Comparison of ENCODE assay signal across 1 cellular context in genomic region chr2:147575106-147575505, GRCh38.
A peak's percentile ranks its signal among the peaks of the same experiment; 100 is the strongest.
TF ChIP-seq lines count a peak whose summit lies in the region.

No MANE protein-coding gene starts in this region.

TF ChIP-seq in K562, 482 proteins besides CTCF, POLR2A, EP300 and RAD21:
- no peak for TF ChIP-seq TSHZ1 (CRISPR knock-in tag; IDR thresholded peaks at IDR 0.05)
- no peak for TF ChIP-seq RB1 (IDR thresholded peaks at IDR 0.05; ENCODE audit: low read depth)
- no peak for TF ChIP-seq POLR2AphosphoS5 (IDR thresholded peaks at IDR 0.05; ENCODE audit: control insufficient read depth, insufficient read depth, low read depth, low read length)
- TF ChIP-seq TFE3 (CRISPR knock-in tag; IDR thresholded peaks at IDR 0.05) = peak; percentile 51
- no peak for TF ChIP-seq ZNF655 (CRISPR knock-in tag; IDR thresholded peaks at IDR 0.05)
